ENCODE assay signal across 8 cellular contexts in genomic region chr2:20666364-20667150, GRCh38. TPM values are rescaled to one million over a fixed set of nuclear protein-coding genes. Genes with fewer than 3 reads are reported as not detected.
A peak's percentile ranks its signal among the peaks of the same experiment; 100 is the strongest.
DNase-seq lines count a peak whose midpoint lies in the region; ATAC-seq, FAIRE-seq and TF ChIP-seq lines count a peak whose summit lies in the region.

Gene GDF7, plus strand, starts transcription at chr2:20667144. Its CDS starts 96 bp downstream, at chr2:20667240.

- H3K4me3 ChIP-seq in BE2C (ENCODE audit: low read depth, low read length), result peak within 1 kb of the TSS; percentile 44
- peak within 1 kb of the TSS; percentile 7 to 46 (median 22) for H3K4me3 ChIP-seq in pancreas

- H3K4me1 ChIP-seq in BE2C, result no peaks in the 10 kb centered on the region; the same call in 1 of the 2 replicates
- no peaks in the 10 kb centered on the region for H3K4me1 ChIP-seq in foreskin keratinocyte
- no peaks in the 10 kb centered on the region for H3K4me1 ChIP-seq in pancreas

- H3K9me3 ChIP-seq in BE2C (no peaks in the 10 kb centered on the region; the same call in 1 of the 2 replicates), pancreas (no peaks in the 10 kb centered on the region)

- 2% methylated on average over 47 to 79 of the region's 80 CpGs for WGBS in pancreas, 2 donors

- ATAC-seq in GM19463 (IDR thresholded peaks at IDR 0.05; ENCODE audit: unreplicated experiment) (peak; percentile 27), foreskin keratinocyte (no peak), pancreas (peak; percentile 20 to 61 (median 46)), GM21737 (IDR thresholded peaks at IDR 0.05; ENCODE audit: unreplicated experiment) (no peak), GM18861 (IDR thresholded peaks at IDR 0.05; ENCODE audit: unreplicated experiment) (no peak)

- H3K27ac ChIP-seq in foreskin keratinocyte, result no peak within 1 kb of the TSS
- H3K27ac ChIP-seq in pancreas, result peak within 1 kb of the TSS in 1 of 4 donors; percentile 5

- H3K36me3 ChIP-seq in BE2C, result no peaks in the 10 kb centered on the region
- H3K36me3 ChIP-seq in pancreas, result no peaks in the 10 kb centered on the region

- FAIRE-seq in pancreas (lab: Jason Lieb, UNC), result no peak

- no peak for DNase-seq in BE2C
- peak; percentile 46 for DNase-seq in UCSD-AML1 (lab: John Stamatoyannopoulos, UW; ENCODE audit: unreplicated experiment)
- no peak for DNase-seq in foreskin keratinocyte
- DNase-seq in pancreas, result peak in 2 of 6 donors; percentile 64 to 82
- DNase-seq in cerebellar nuclear complex (lab: John Stamatoyannopoulos, UW), result no peak

- intact Hi-C loops in pancreas (cut with DNase I), result loop anchor here in 2 of 3 donors (5.0 to 10.0 kb wide), 3 partner anchors 88 to 301 kb away; no protein-coding TSS in a partner anchor

- TF ChIP-seq CTCF in BE2C (IDR thresholded peaks at IDR 0.05; ENCODE audit: low read depth, low read length) (0 out of 2 replicates have a peak, but pooled peaks have one; percentile 8), foreskin keratinocyte (conservative IDR thresholded peaks at IDR 0.05) (peak; percentile 16), pancreas (IDR thresholded peaks at IDR 0.05) (peak in 1 of 4 donors; percentile 7)

- H3K27me3 ChIP-seq in BE2C, result peaks cover 79% of the 10 kb centered on the region
- peaks cover 97% of the 10 kb centered on the region for H3K27me3 ChIP-seq in foreskin keratinocyte
- H3K27me3 ChIP-seq in pancreas, result peaks cover 0 to 22% (median 8%) of the 10 kb centered on the region in 4 donors

RNA-seq across cellular contexts. Expression of gene GDF7, which starts in this region (rescaled TPM):
- 0.14 TPM for polyA plus RNA-seq in BE2C (2012; ENCODE audit: insufficient read depth, insufficient read length, low read depth)
- not detected in 2 replicates for total RNA-seq in foreskin keratinocyte
- not detected in 2 replicates for polyA plus RNA-seq in foreskin keratinocyte
- under 1 TPM; 0.16 to 0.98 (median 0.73) TPM for total RNA-seq in pancreas
- polyA plus RNA-seq in pancreas, result under 1 TPM; 0.19 to 0.89 TPM

Comparison
In these comparisons a context has a peak if more than half of its experiments do, and no peak if none do; other contexts are left out.
1. Peak in ATAC-seq and H3K4me3 ChIP-seq in pancreas; RNA of the gene not detected or under 1 TPM.